12 cellular contexts compared by ENCODE assay signal in the genomic region with DNA sequence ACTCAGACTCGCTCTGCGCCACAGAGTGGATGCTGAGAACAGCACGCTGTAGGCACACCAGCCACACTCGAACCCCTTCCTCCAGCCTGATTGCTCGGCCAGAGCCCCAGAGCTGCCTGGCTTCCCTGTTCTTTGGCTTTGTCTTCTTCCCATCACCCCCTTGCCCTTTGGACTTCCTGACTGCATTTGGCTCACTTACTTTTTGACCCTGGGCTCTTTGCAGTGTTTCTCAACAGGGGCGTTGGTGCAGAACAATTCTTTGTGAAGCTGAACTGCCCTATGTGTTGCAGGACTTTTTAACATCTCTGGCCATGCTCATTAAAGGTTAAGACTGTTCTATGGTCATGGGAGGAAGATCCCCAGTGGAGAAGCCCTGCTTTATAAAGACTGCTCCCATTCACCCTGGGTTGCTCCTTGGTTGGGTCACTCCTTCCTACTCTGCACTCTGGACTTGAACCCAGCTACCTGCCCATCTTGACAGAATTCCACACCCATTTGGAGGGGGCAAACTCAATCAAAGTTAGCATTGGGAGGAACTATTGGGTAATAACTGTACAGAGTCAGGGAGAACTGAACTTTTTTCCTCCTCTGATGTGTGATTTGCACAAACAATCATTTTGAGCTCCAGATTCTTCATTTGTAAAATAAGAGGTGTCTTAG.
A peak's percentile ranks its signal among the peaks of the same experiment; 100 is the strongest.
DNase-seq lines count a peak whose midpoint lies in the region; ATAC-seq and TF ChIP-seq lines count a peak whose summit lies in the region.
"Had no signal": no experiment of that assay in that cellular context is flagged by ENCODE, and none has a peak within 500 bp of the region (broad histone marks: within the 10 kb centered on the region; RNA-seq: fewer than 3 reads in every experiment).

No MANE protein-coding gene starts in this region.

- DNase-seq in body of pancreas: peak in 3 of 4 donors; percentile 11 to 22 (median 13)
- DNase-seq in mesendoderm: no peak
- DNase-seq in upper lobe of right lung: no peak
- DNase-seq in GM23248: no peak
- DNase-seq in NCI-H2171 (lab: John Stamatoyannopoulos, UW): no peak
- DNase-seq in activated CD4-positive, CD25-positive, alpha-beta regulatory T cell treated with anti-CD3 and anti-CD28 coated beads, Interleukin-2, amount 50 U/mL, for 72 hours: no peak
- DNase-seq: activated CD4-positive, alpha-beta T cell treated with anti-CD3 and anti-CD28 coated beads, Interleukin-2, amount 10 ng/mL, durations not matched to agents 24 days and 14 days; activated naive CD8-positive, alpha-beta T cell treated with anti-CD3 and anti-CD28 coated beads, Interleukin-2, amount 50 U/mL, for 24 hours; cerebellar nuclear complex; foreskin melanocyte had no signal

- ATAC-seq in body of pancreas: no peak
- ATAC-seq in upper lobe of right lung: peak; percentile 74
- ATAC-seq: activated naive CD8-positive, alpha-beta T cell treated with anti-CD3 and anti-CD28 coated beads, Interleukin-2, amount 50 U/mL, for 24 hours had no signal

- no peak overlapping the region for H2BK15ac ChIP-seq in mesendoderm (replicated peaks; ENCODE audit: low read depth)

- H3K9me2 ChIP-seq in Loucy (replicated peaks; ENCODE audit: low read depth, low read length) (no peaks in the 10 kb centered on the region), GM23248 (ENCODE audit: insufficient read depth) (no peaks in the 10 kb centered on the region)

- peak overlapping the region in 1 of 4 donors; percentile 45 for H3K27ac ChIP-seq in body of pancreas
- H3K27ac ChIP-seq in mesendoderm (ENCODE audit: low read depth, low read length): no peak overlapping the region
- H3K27ac ChIP-seq in upper lobe of right lung: no peak overlapping the region
- no peak overlapping the region for H3K27ac ChIP-seq in GM23248
- H3K27ac ChIP-seq: SJCRH30 had no signal

- H3K79me2 ChIP-seq in Loucy (ENCODE audit: insufficient read depth, low read length): no peaks in the 10 kb centered on the region
- no peaks in the 10 kb centered on the region for H3K79me2 ChIP-seq in mesendoderm (ENCODE audit: control insufficient read depth, insufficient read depth, low read length)
- H3K79me2 ChIP-seq in GM23248 (ENCODE audit: insufficient read depth): no peaks in the 10 kb centered on the region

- no peak overlapping the region for H3K18ac ChIP-seq in mesendoderm (ENCODE audit: low read length)

- 0 out of 2 replicates have a peak overlapping the region, but pooled peaks have one; percentile 17 for H2AFZ ChIP-seq in Loucy (ENCODE audit: low read length)
- no peak overlapping the region for H2AFZ ChIP-seq in GM23248

- no peaks in the 10 kb centered on the region for H3K27me3 ChIP-seq in Loucy (ENCODE audit: insufficient read depth, low read length, poor library complexity, severe bottlenecking)
- H3K27me3 ChIP-seq in body of pancreas: no peaks in the 10 kb centered on the region
- no peaks in the 10 kb centered on the region for H3K27me3 ChIP-seq in mesendoderm (ENCODE audit: insufficient read depth, low read length, poor library complexity)
- H3K27me3 ChIP-seq in upper lobe of right lung: no peaks in the 10 kb centered on the region
- no peaks in the 10 kb centered on the region for H3K27me3 ChIP-seq in GM23248 (replicated peaks; ENCODE audit: insufficient read depth)
- H3K27me3 ChIP-seq: SJCRH30 had no signal

- no peak overlapping the region for H3K4ac ChIP-seq in mesendoderm (ENCODE audit: low read depth, low read length)

- H3K4me1 ChIP-seq in Loucy (ENCODE audit: insufficient read depth, low read length, poor library complexity, severe bottlenecking) (no peaks in the 10 kb centered on the region), body of pancreas (peaks cover 13% of the 10 kb centered on the region), mesendoderm (ENCODE audit: control insufficient read depth, low read depth, low read length) (no peaks in the 10 kb centered on the region), upper lobe of right lung (peaks cover 11% of the 10 kb centered on the region), GM23248 (ENCODE audit: insufficient read depth) (peaks cover 10% of the 10 kb centered on the region)

- 77 to 79% methylated on average over 6 of the region's 6 CpGs for WGBS in body of pancreas, 2 donors
- no CpG with 5 or more reads among the region's 6 CpGs for WGBS in mesendoderm (ENCODE audit: extremely low coverage, insufficient coverage, low lambda C conversion rate)
- 95 to 98% methylated on average over 6 of the region's 6 CpGs for WGBS in GM23248 (ENCODE audit: low coverage in 1 of 2, low lambda C conversion rate in 2 of 2, missing lambda C conversion rate in 2 of 2), 2 experiments

- TF ChIP-seq CTCF in Loucy (conservative IDR thresholded peaks at IDR 0.05; ENCODE audit: low read length) (no peak), body of pancreas (IDR thresholded peaks at IDR 0.05) (no peak), upper lobe of right lung (IDR thresholded peaks at IDR 0.05) (no peak)

- H3K36me3 ChIP-seq in Loucy (ENCODE audit: insufficient read depth, low read length) (no peaks in the 10 kb centered on the region), body of pancreas (replicated peaks in 1 of 2; ENCODE audit: insufficient read depth in 1 of 2, low read depth in 2 of 2) (no peaks in the 10 kb centered on the region), mesendoderm (ENCODE audit: control insufficient read depth, insufficient read depth, low read length) (no peaks in the 10 kb centered on the region), upper lobe of right lung (no peaks in the 10 kb centered on the region), GM23248 (ENCODE audit: low read depth) (no peaks in the 10 kb centered on the region)
- H3K36me3 ChIP-seq: SJCRH30 had no signal

- H4K5ac ChIP-seq in mesendoderm (ENCODE audit: low read length): no peak overlapping the region

- no peak overlapping the region for H2BK5ac ChIP-seq in mesendoderm (ENCODE audit: low read length)

- TF ChIP-seq POLR2A in body of pancreas (IDR thresholded peaks at IDR 0.05): no peak

- in situ Hi-C loops in GM23248 (cut with MboI): loop anchor here (25.0 kb wide), 1 partner anchor 763 kb away; no protein-coding TSS in a partner anchor

- no peak overlapping the region for H2AK5ac ChIP-seq in mesendoderm (ENCODE audit: low read length)

- H3K4me2 ChIP-seq in Loucy (ENCODE audit: low read depth, low read length, poor library complexity, severe bottlenecking) (no peak overlapping the region), mesendoderm (ENCODE audit: low read length) (no peak overlapping the region), GM23248 (ENCODE audit: unreplicated experiment) (no peak overlapping the region)

- no peak overlapping the region for H2BK120ac ChIP-seq in mesendoderm (ENCODE audit: low read depth, low read length)

- no peaks in the 10 kb centered on the region for H3K79me1 ChIP-seq in mesendoderm (ENCODE audit: low read length)

- intact Hi-C loops in body of pancreas (cut with DNase I): no loop called here
- intact Hi-C loops in upper lobe of right lung (cut with DNase I): loop anchor here (5.0 kb wide), 1 partner anchor 1193 kb away; no protein-coding TSS in a partner anchor

- H3F3A ChIP-seq in Loucy (ENCODE audit: low read depth) (no peaks in the 10 kb centered on the region), GM23248 (ENCODE audit: insufficient read depth) (no peaks in the 10 kb centered on the region)

- no peaks in the 10 kb centered on the region for H3K9me3 ChIP-seq in Loucy (ENCODE audit: insufficient read depth, low read depth, low read length)
- H3K9me3 ChIP-seq in body of pancreas: no peaks in the 10 kb centered on the region
- no peaks in the 10 kb centered on the region for H3K9me3 ChIP-seq in upper lobe of right lung
- no peaks in the 10 kb centered on the region for H3K9me3 ChIP-seq in GM23248 (ENCODE audit: low read depth)
- H3K9me3 ChIP-seq: SJCRH30 had no signal

- no peak overlapping the region for H4K8ac ChIP-seq in mesendoderm (ENCODE audit: low read depth, low read length)

- H3K9ac ChIP-seq in Loucy (ENCODE audit: low read depth, low read length, poor library complexity, severe bottlenecking) (no peak overlapping the region), mesendoderm (ENCODE audit: low read length) (no peak overlapping the region), GM23248 (no peak overlapping the region)

- H3K23ac ChIP-seq in mesendoderm (ENCODE audit: low read length): no peak overlapping the region

- H4K20me1 ChIP-seq in Loucy (ENCODE audit: insufficient read depth, low read length, poor library complexity, severe bottlenecking) (no peaks in the 10 kb centered on the region), GM23248 (ENCODE audit: insufficient read depth) (no peaks in the 10 kb centered on the region)

- H3K4me3 ChIP-seq in Loucy (ENCODE audit: low read length, poor library complexity, severe bottlenecking) (no peak overlapping the region), body of pancreas (no peak overlapping the region), mesendoderm (ENCODE audit: low read length) (no peak overlapping the region), upper lobe of right lung (no peak overlapping the region), GM23248 (no peak overlapping the region)
- H3K4me3 ChIP-seq: SJCRH30 had no signal

- H3K56ac ChIP-seq in mesendoderm (ENCODE audit: low read length): peak overlapping the region; percentile 5

Comparison
In these comparisons a context has a peak if more than half of its experiments do, and no peak if none do; other contexts are left out.
1. DNase-seq: peak in body of pancreas (3 of 4); none in mesendoderm (single experiment), upper lobe of right lung (single experiment), GM23248 (single experiment), NCI-H2171 (single experiment) and activated CD4-positive, CD25-positive, alpha-beta regulatory T cell treated with anti-CD3 and anti-CD28 coated beads, Interleukin-2, amount 50 U/mL, for 72 hours (single experiment).